9 cellular contexts compared by ENCODE assay signal in genomic region chr17:55292094-55292493, GRCh38. TPM values are rescaled to one million over a fixed set of nuclear protein-coding genes. Genes with fewer than 3 reads are reported as not detected.
"Had no signal": no experiment of that assay in that cellular context is flagged by ENCODE, and none has a peak within 500 bp of the region (broad histone marks: within the 10 kb centered on the region; RNA-seq: fewer than 3 reads in every experiment).

No MANE protein-coding gene starts in this region.

- H3K4me1 Mint-ChIP-seq: H9 had no signal

- H3K27me3 Mint-ChIP-seq: IgD-negative memory B cell had no signal

- H3K4me2 ChIP-seq: KMS-11 had no signal

- H3K27ac Mint-ChIP-seq: H9, IgD-negative memory B cell had no signal

- H3K4me3 Mint-ChIP-seq: H9, IgD-negative memory B cell had no signal

- DNase-seq: GM23248, H9, HCEC 1CT, KBM-7 had no signal

- FAIRE-seq: H1, H54, HTR-8/SVneo had no signal

- H3K4me3 ChIP-seq: GM23248 had no signal

- H3K27ac ChIP-seq: GM23248, KMS-11 had no signal

RNA-seq across cellular contexts. Expression of gene HLF, which starts 27.3 kb away (rescaled TPM):
- total RNA-seq: GM23248 had no signal
- polyA plus RNA-seq: IgD-negative memory B cell had no signal
